9 cellular contexts compared by ENCODE assay signal in the genomic region with DNA sequence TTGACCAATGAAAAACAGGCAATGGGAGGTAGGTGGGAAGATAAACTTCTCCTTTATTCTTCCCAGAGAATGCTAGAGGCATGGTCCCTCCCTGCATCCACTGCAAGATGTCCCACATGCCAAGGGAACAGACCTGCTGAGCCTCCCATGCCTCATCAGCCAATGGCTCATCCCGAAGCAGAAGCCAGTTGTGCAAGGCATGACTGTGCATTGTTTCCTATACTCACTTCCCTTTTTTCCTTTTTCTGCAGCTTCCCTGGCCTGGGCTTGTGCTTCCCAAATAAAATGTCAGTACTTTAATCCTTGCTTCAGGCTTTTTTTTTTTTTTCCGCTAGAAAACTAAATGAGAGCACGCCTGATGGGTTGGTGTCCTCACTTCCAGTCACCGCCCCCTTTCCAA.
DNase-seq lines count a peak whose midpoint lies in the region; ATAC-seq and TF ChIP-seq lines count a peak whose summit lies in the region.
"Had no signal": no experiment of that assay in that cellular context is flagged by ENCODE, and none has a peak within 500 bp of the region (broad histone marks: within the 10 kb centered on the region; RNA-seq: fewer than 3 reads in every experiment).

No MANE protein-coding gene starts in this region.

- H3K27me3 ChIP-seq in GM23248 (replicated peaks; ENCODE audit: insufficient read depth) (no peaks in the 10 kb centered on the region), skeletal muscle satellite cell (ENCODE audit: control insufficient read depth, insufficient read depth, low read length) (no peaks in the 10 kb centered on the region), SJCRH30 (no peaks in the 10 kb centered on the region)
- H3K27me3 ChIP-seq: Peyer's patch had no signal

- no peaks in the 10 kb centered on the region for H3K79me2 ChIP-seq in GM23248 (ENCODE audit: insufficient read depth)

- DNase-seq in GM23248 (peak; percentile 89), SKM-1 treated with dmso at 0.1 percent for 144 hours (lab: John Stamatoyannopoulos, UW; ENCODE audit: unreplicated experiment) (peak; percentile 74), foreskin fibroblast (peak; percentile 81 to 85), dedifferentiated amniotic fluid mesenchymal stem cell (ENCODE audit: extremely low spot score) (no peak), GM19240 (ENCODE audit: insufficient read length, low spot score) (no peak), SJCRH30 (no peak)

- H2AFZ ChIP-seq in GM23248, result no peak overlapping the region

- H4K20me1 ChIP-seq in GM23248 (ENCODE audit: insufficient read depth), result no peaks in the 10 kb centered on the region

- WGBS in GM23248 (ENCODE audit: low coverage in 1 of 2, low lambda C conversion rate in 2 of 2, missing lambda C conversion rate in 2 of 2), 2 experiments, result 72 to 73% methylated on average over 4 of the region's 4 CpGs

- H3K9me3 ChIP-seq in GM23248 (ENCODE audit: low read depth), result no peaks in the 10 kb centered on the region
- no peaks in the 10 kb centered on the region for H3K9me3 ChIP-seq in skeletal muscle satellite cell (replicated peaks; ENCODE audit: low read length)
- no peaks in the 10 kb centered on the region for H3K9me3 ChIP-seq in SJCRH30 (replicated peaks)
- H3K9me3 ChIP-seq: Peyer's patch had no signal

- peak overlapping the region; percentile 82 for H3K27ac ChIP-seq in GM23248
- H3K27ac ChIP-seq in SJCRH30, result no peak overlapping the region

- H3K4me1 ChIP-seq in GM23248 (ENCODE audit: insufficient read depth) (peaks cover 71% of the 10 kb centered on the region), skeletal muscle satellite cell (ENCODE audit: control insufficient read depth, insufficient read depth, low read length) (peaks cover 71% of the 10 kb centered on the region), SJCRH30 (peaks cover 15% of the 10 kb centered on the region)

- H3K36me3 ChIP-seq in GM23248 (ENCODE audit: low read depth), result no peaks in the 10 kb centered on the region
- no peaks in the 10 kb centered on the region for H3K36me3 ChIP-seq in skeletal muscle satellite cell (ENCODE audit: insufficient read depth, low read length)
- H3K36me3 ChIP-seq in SJCRH30, result no peaks in the 10 kb centered on the region
- H3K36me3 ChIP-seq: Peyer's patch had no signal

- H3K9me2 ChIP-seq in GM23248 (ENCODE audit: insufficient read depth), result no peaks in the 10 kb centered on the region

- TF ChIP-seq CTCF in foreskin fibroblast (IDR thresholded peaks at IDR 0.05; ENCODE audit: low read depth, low read length), result no peak

- ATAC-seq in GM19351 (IDR thresholded peaks at IDR 0.05; ENCODE audit: unreplicated experiment), result no peak

- peaks cover 46% of the 10 kb centered on the region for H3F3A ChIP-seq in GM23248 (ENCODE audit: insufficient read depth)

- H3K9ac ChIP-seq in GM23248, result 0 out of 2 replicates have a peak overlapping the region, but pooled peaks have one; percentile 2
- H3K9ac ChIP-seq in skeletal muscle satellite cell (ENCODE audit: low read depth, low read length), result peak overlapping the region; percentile 48

- peak overlapping the region; percentile 65 for H3K4me2 ChIP-seq in GM23248 (ENCODE audit: unreplicated experiment)
- no peak overlapping the region for H3K4me2 ChIP-seq in skeletal muscle satellite cell (ENCODE audit: low read length)

- in situ Hi-C loops in GM23248 (cut with MboI), result loop anchor here (25.0 kb wide), 1 partner anchor 383 kb away; no protein-coding TSS in a partner anchor

- H3K4me3 ChIP-seq in GM23248 (no peak overlapping the region), foreskin fibroblast (ENCODE audit: low read depth in 1 of 2, low read length in 2 of 2) (no peak overlapping the region), skeletal muscle satellite cell (ENCODE audit: low read length) (peak overlapping the region; percentile 41), SJCRH30 (no peak overlapping the region)
- H3K4me3 ChIP-seq: Peyer's patch had no signal

Comparison
In these comparisons a context has a peak if more than half of its experiments do, and no peak if none do; other contexts are left out.
1. DNase-seq: peak in GM23248 (single experiment), SKM-1 treated with dmso at 0.1 percent for 144 hours (single experiment) and foreskin fibroblast (2 of 2); none in dedifferentiated amniotic fluid mesenchymal stem cell (single experiment), GM19240 (single experiment) and SJCRH30 (0 of 2).